Comparison of ENCODE assay signal across 18 cellular contexts in the genomic region with DNA sequence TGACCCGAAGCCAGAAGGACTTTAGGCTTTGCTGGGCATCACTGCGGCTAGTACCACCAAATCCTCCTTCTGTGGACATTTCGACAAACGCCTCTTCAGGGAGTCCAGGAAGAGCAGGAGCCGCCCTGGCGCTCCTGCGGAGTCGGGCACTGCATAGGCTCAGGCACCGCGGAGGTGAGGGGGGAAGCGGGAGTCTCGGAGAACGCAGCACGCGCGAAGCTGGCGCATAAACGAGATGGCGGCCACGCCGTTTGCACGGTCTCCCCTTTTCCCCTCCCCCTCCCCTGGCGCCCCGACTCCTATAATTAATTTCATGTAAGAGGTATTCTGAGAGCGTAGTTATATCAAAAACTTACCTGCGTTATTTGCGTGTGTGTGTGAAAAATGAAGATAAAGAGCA.
DNase-seq lines count a peak whose midpoint lies in the region; ATAC-seq and TF ChIP-seq lines count a peak whose summit lies in the region.
"Had no signal": no experiment of that assay in that cellular context is flagged by ENCODE, and none has a peak within 500 bp of the region (broad histone marks: within the 10 kb centered on the region; RNA-seq: fewer than 3 reads in every experiment).

No MANE protein-coding gene starts in this region.

- no peak overlapping the region for H3K4ac ChIP-seq in trophoblast cell (ENCODE audit: low read depth, low read length)

- no peaks in the 10 kb centered on the region for H3K27me3 Mint-ChIP-seq in nephron (ENCODE audit: low read depth)
- H3K27me3 Mint-ChIP-seq: B cell; CD4-positive, alpha-beta T cell had no signal

- H3K27ac Mint-ChIP-seq in nephron, result peak overlapping the region; percentile 63 to 93 (median 70)
- H3K27ac Mint-ChIP-seq: B cell; CD4-positive, alpha-beta T cell; CD8-positive, alpha-beta T cell had no signal

- no peak for ATAC-seq in GM21515 (IDR thresholded peaks at IDR 0.05; ENCODE audit: unreplicated experiment)
- ATAC-seq: A549; CD8-positive, alpha-beta T cell had no signal

- H3K4me2 ChIP-seq in trophoblast cell (ENCODE audit: low read length), result no peak overlapping the region
- H3K4me2 ChIP-seq: A549; BLaER1 treated with 17β-estradiol and CSF1 and Interleukin-3, amounts not matched to agents 10 nM and 100 nM had no signal

- no peak overlapping the region for H3K27ac ChIP-seq in trophoblast cell (ENCODE audit: low read depth, low read length)
- H3K27ac ChIP-seq: 22Rv1; A549; BLaER1 treated with 17β-estradiol and CSF1 and Interleukin-3, amounts not matched to agents 10 nM and 100 nM; C4-2B had no signal

- H2BK5ac ChIP-seq in trophoblast cell (ENCODE audit: low read depth, low read length, poor library complexity), result no peak overlapping the region

- peaks cover 4 to 14% of the 10 kb centered on the region in 2 experiments for H3K4me1 ChIP-seq in trophoblast cell (ENCODE audit: control insufficient read depth in 1 of 2, insufficient read depth in 2 of 2, low read length in 2 of 2)
- H3K4me1 ChIP-seq: A549; BLaER1 treated with 17β-estradiol and CSF1 and Interleukin-3, amounts not matched to agents 10 nM and 100 nM; Caco-2 had no signal

- no peaks in the 10 kb centered on the region for H3K27me3 ChIP-seq in trophoblast cell (ENCODE audit: insufficient read depth, low read length)
- H3K27me3 ChIP-seq: BLaER1 treated with 17β-estradiol and CSF1 and Interleukin-3, amounts not matched to agents 10 nM and 100 nM had no signal

- peaks cover 12% of the 10 kb centered on the region for H3K79me1 ChIP-seq in trophoblast cell (ENCODE audit: low read length)

- peak; percentile 14 for DNase-seq in SK-MEL-5 (ENCODE audit: low read depth, low spot score)
- no peak for DNase-seq in trophoblast cell
- DNase-seq in middle frontal gyrus (ENCODE audit: extremely low spot score, low spot score), result no peak
- DNase-seq in OCI-M2 (lab: John Stamatoyannopoulos, UW; ENCODE audit: unreplicated experiment), result no peak
- DNase-seq: AML-193; Caco-2; Calu3; CD4-positive, alpha-beta T cell; CD8-positive, alpha-beta T cell; DMS79 treated with DMSO at 0.1 percent for 48 hours; GF-D8 had no signal

- TF ChIP-seq CTCF in nephron (IDR thresholded peaks at IDR 0.05; ENCODE audit: unreplicated experiment in 3 of 3), result no peak

- H3K18ac ChIP-seq in trophoblast cell (ENCODE audit: low read length), result peak overlapping the region; percentile 21

- WGBS in trophoblast cell (ENCODE audit: extremely low coverage, insufficient coverage, insufficient read length), result no CpG with 5 or more reads among the region's 27 CpGs

- peaks cover 1% of the 10 kb centered on the region for H3K9me3 ChIP-seq in trophoblast cell (ENCODE audit: insufficient read depth, low read depth, low read length)
- H3K9me3 ChIP-seq: A549, Caco-2 had no signal

- no peaks in the 10 kb centered on the region for H3K79me2 ChIP-seq in trophoblast cell (ENCODE audit: control insufficient read depth, insufficient read depth, low read length, poor library complexity)

- no peak overlapping the region for H2AFZ ChIP-seq in trophoblast cell (ENCODE audit: insufficient read depth, low read length, poor library complexity)

- peak overlapping the region; percentile 9 for H4K91ac ChIP-seq in trophoblast cell (ENCODE audit: low read depth, low read length)

- no peak overlapping the region for H3K14ac ChIP-seq in trophoblast cell (ENCODE audit: low read length)

- H3K4me3 Mint-ChIP-seq in nephron, result no peak overlapping the region
- H3K4me3 Mint-ChIP-seq: B cell; CD4-positive, alpha-beta T cell; CD8-positive, alpha-beta T cell had no signal

- H4K8ac ChIP-seq in trophoblast cell (ENCODE audit: low read depth, low read length), result no peak overlapping the region

- H4K12ac ChIP-seq in trophoblast cell (ENCODE audit: low read depth, low read length), result no peak overlapping the region

- no peak overlapping the region for H3K23ac ChIP-seq in trophoblast cell (ENCODE audit: low read length)

- H3K4me3 ChIP-seq in trophoblast cell (ENCODE audit: low read depth, low read length), result no peak overlapping the region
- H3K4me3 ChIP-seq: A549; BLaER1 treated with 17β-estradiol and CSF1 and Interleukin-3, amounts not matched to agents 10 nM and 100 nM had no signal

- H3K36me3 Mint-ChIP-seq in nephron (ENCODE audit: low read depth), result peaks cover 5% of the 10 kb centered on the region
- H3K36me3 Mint-ChIP-seq: CD8-positive, alpha-beta T cell had no signal

- no peak overlapping the region for H3K9ac ChIP-seq in trophoblast cell (ENCODE audit: low read length)
- H3K9ac ChIP-seq: BLaER1 treated with 17β-estradiol and CSF1 and Interleukin-3, amounts not matched to agents 10 nM and 100 nM had no signal

- H3K9me3 Mint-ChIP-seq in nephron, result peaks cover 14% of the 10 kb centered on the region
- H3K9me3 Mint-ChIP-seq: CD4-positive, alpha-beta T cell; CD8-positive, alpha-beta T cell had no signal

- in situ Hi-C loops in SK-MEL-5 (cut with HindIII; ENCODE audit: low pct_unique_long_range_greater_than_20kb, low sequenced_read_pairs), result no loop called here

- H3K4me1 Mint-ChIP-seq in nephron, result peaks cover 59% of the 10 kb centered on the region
- H3K4me1 Mint-ChIP-seq: B cell had no signal

- H2BK120ac ChIP-seq in trophoblast cell (ENCODE audit: insufficient read depth, low read length, poor library complexity), result no peak overlapping the region

- peaks cover 0 to 1% of the 10 kb centered on the region in 2 experiments for H3K36me3 ChIP-seq in trophoblast cell (ENCODE audit: control insufficient read depth in 1 of 2, insufficient read depth in 2 of 2, low read length in 2 of 2)
- H3K36me3 ChIP-seq: BLaER1 treated with 17β-estradiol and CSF1 and Interleukin-3, amounts not matched to agents 10 nM and 100 nM had no signal

- no peak overlapping the region for H2AK5ac ChIP-seq in trophoblast cell (ENCODE audit: low read length)

- H2BK12ac ChIP-seq in trophoblast cell (ENCODE audit: low read length), result peak overlapping the region; percentile 16
